In genomic region chr15:43777293-43777819, GRCh38 we compare ENCODE assay signal across 1 cellular context.
A peak's percentile ranks its signal among the peaks of the same experiment; 100 is the strongest.
TF ChIP-seq lines count a peak whose summit lies in the region.

No MANE protein-coding gene starts in this region.

TF ChIP-seq in HepG2, 621 proteins besides CTCF, POLR2A, EP300 and RAD21 (continued from another document and continues in another):
- TF ChIP-seq, protein P1, sequence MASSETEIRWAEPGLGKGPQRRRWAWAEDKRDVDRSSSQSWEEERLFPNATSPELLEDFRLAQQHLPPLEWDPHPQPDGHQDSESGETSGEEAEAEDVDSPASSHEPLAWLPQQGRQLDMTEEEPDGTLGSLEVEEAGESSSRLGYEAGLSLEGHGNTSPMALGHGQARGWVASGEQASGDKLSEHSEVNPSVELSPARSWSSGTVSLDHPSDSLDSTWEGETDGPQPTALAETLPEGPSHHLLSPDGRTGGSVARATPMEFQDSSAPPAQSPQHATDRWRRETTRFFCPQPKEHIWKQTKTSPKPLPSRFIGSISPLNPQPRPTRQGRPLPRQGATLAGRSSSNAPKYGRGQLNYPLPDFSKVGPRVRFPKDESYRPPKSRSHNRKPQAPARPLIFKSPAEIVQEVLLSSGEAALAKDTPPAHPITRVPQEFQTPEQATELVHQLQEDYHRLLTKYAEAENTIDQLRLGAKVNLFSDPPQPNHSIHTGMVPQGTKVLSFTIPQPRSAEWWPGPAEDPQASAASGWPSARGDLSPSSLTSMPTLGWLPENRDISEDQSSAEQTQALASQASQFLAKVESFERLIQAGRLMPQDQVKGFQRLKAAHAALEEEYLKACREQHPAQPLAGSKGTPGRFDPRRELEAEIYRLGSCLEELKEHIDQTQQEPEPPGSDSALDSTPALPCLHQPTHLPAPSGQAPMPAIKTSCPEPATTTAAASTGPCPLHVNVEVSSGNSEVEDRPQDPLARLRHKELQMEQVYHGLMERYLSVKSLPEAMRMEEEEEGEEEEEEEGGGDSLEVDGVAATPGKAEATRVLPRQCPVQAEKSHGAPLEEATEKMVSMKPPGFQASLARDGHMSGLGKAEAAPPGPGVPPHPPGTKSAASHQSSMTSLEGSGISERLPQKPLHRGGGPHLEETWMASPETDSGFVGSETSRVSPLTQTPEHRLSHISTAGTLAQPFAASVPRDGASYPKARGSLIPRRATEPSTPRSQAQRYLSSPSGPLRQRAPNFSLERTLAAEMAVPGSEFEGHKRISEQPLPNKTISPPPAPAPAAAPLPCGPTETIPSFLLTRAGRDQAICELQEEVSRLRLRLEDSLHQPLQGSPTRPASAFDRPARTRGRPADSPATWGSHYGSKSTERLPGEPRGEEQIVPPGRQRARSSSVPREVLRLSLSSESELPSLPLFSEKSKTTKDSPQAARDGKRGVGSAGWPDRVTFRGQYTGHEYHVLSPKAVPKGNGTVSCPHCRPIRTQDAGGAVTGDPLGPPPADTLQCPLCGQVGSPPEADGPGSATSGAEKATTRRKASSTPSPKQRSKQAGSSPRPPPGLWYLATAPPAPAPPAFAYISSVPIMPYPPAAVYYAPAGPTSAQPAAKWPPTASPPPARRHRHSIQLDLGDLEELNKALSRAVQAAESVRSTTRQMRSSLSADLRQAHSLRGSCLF (CRISPR knock-in tag; IDR thresholded peaks at IDR 0.05; ENCODE audit: borderline replicate concordance): no peak
- TF ChIP-seq YY1 (IDR thresholded peaks at IDR 0.05; ENCODE audit: insufficient read depth, insufficient replicate concordance, low read depth, low read length) (no peak), ZNF567 (CRISPR knock-in tag; IDR thresholded peaks at IDR 0.05; ENCODE audit: borderline replicate concordance) (no peak), MBD4 (IDR thresholded peaks at IDR 0.05; ENCODE audit: borderline replicate concordance, low read length) (no peak), FOXJ3 (CRISPR knock-in tag; IDR thresholded peaks at IDR 0.05; ENCODE audit: borderline replicate concordance) (peak; percentile 44; the same call in 1 of the 2 replicates), TEAD3 (CRISPR knock-in tag; optimal IDR thresholded peaks at IDR 0.05; ENCODE audit: borderline replicate concordance) (peak; percentile 69), ZNF766 (CRISPR knock-in tag; IDR thresholded peaks at IDR 0.05; ENCODE audit: borderline replicate concordance) (no peak), RBM39 (IDR thresholded peaks at IDR 0.05; ENCODE audit: low read depth, low read length, poor library complexity, severe bottlenecking) (peak; percentile 53), MAFG (CRISPR knock-in tag; IDR thresholded peaks at IDR 0.05) (no peak), ZSCAN25 (CRISPR knock-in tag; IDR thresholded peaks at IDR 0.05) (peak; percentile 11; the same call in 1 of the 2 replicates), SPEN (CRISPR knock-in tag; IDR thresholded peaks at IDR 0.05; ENCODE audit: low read depth) (peak; percentile 58; the same call in 1 of the 2 replicates), ASH2L (IDR thresholded peaks at IDR 0.05; ENCODE audit: insufficient read length, low read depth, low read length) (peak; percentile 64), RFXAP (CRISPR knock-in tag; IDR thresholded peaks at IDR 0.05; ENCODE audit: borderline replicate concordance) (peak; percentile 52; the same call in 1 of the 2 replicates), LCORL (IDR thresholded peaks at IDR 0.05) (no peak), LCORL (CRISPR knock-in tag; IDR thresholded peaks at IDR 0.05) (peak; percentile 46; the same call in 1 of the 2 replicates), GTF2F1 (IDR thresholded peaks at IDR 0.05; ENCODE audit: low read length) (no peak), PRDM4 (CRISPR knock-in tag; IDR thresholded peaks at IDR 0.05; ENCODE audit: borderline replicate concordance) (no peak), PRMT3 (CRISPR knock-in tag; IDR thresholded peaks at IDR 0.05; ENCODE audit: borderline replicate concordance, low read depth) (no peak), IKZF5 (CRISPR knock-in tag; IDR thresholded peaks at IDR 0.05) (no peak), SNAPC5 (CRISPR knock-in tag; IDR thresholded peaks at IDR 0.05; ENCODE audit: borderline replicate concordance) (no peak), ZBTB43 (CRISPR knock-in tag; conservative IDR thresholded peaks at IDR 0.05) (no peak), ZNF713 (CRISPR knock-in tag; IDR thresholded peaks at IDR 0.05) (no peak), NCOA1 (CRISPR knock-in tag; IDR thresholded peaks at IDR 0.05) (no peak), CEBPB (IDR thresholded peaks at IDR 0.05; ENCODE audit: borderline replicate concordance, low read depth, low read length) (no peak), HOXA5 (CRISPR knock-in tag; IDR thresholded peaks at IDR 0.05) (no peak), PPARG (CRISPR knock-in tag; conservative IDR thresholded peaks at IDR 0.05) (no peak), GTF3A (CRISPR knock-in tag; conservative IDR thresholded peaks at IDR 0.05) (0 out of 2 replicates have a peak, but pooled peaks have one; percentile 63), RELA (CRISPR knock-in tag; IDR thresholded peaks at IDR 0.05) (no peak), MIER3 (CRISPR knock-in tag; IDR thresholded peaks at IDR 0.05; ENCODE audit: borderline replicate concordance) (peak; percentile 71; the same call in 1 of the 2 replicates), ONECUT2 (CRISPR knock-in tag; IDR thresholded peaks at IDR 0.05) (no peak), ZIK1 (CRISPR knock-in tag; IDR thresholded peaks at IDR 0.05; ENCODE audit: borderline replicate concordance, low read depth) (no peak; the same call in 1 of the 2 replicates)
- TF ChIP-seq, protein P2, sequence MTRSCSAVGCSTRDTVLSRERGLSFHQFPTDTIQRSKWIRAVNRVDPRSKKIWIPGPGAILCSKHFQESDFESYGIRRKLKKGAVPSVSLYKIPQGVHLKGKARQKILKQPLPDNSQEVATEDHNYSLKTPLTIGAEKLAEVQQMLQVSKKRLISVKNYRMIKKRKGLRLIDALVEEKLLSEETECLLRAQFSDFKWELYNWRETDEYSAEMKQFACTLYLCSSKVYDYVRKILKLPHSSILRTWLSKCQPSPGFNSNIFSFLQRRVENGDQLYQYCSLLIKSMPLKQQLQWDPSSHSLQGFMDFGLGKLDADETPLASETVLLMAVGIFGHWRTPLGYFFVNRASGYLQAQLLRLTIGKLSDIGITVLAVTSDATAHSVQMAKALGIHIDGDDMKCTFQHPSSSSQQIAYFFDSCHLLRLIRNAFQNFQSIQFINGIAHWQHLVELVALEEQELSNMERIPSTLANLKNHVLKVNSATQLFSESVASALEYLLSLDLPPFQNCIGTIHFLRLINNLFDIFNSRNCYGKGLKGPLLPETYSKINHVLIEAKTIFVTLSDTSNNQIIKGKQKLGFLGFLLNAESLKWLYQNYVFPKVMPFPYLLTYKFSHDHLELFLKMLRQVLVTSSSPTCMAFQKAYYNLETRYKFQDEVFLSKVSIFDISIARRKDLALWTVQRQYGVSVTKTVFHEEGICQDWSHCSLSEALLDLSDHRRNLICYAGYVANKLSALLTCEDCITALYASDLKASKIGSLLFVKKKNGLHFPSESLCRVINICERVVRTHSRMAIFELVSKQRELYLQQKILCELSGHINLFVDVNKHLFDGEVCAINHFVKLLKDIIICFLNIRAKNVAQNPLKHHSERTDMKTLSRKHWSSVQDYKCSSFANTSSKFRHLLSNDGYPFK (CRISPR knock-in tag; IDR thresholded peaks at IDR 0.05; ENCODE audit: borderline replicate concordance): no peak; the same call in 1 of the 2 replicates
- TF ChIP-seq, protein P3, sequence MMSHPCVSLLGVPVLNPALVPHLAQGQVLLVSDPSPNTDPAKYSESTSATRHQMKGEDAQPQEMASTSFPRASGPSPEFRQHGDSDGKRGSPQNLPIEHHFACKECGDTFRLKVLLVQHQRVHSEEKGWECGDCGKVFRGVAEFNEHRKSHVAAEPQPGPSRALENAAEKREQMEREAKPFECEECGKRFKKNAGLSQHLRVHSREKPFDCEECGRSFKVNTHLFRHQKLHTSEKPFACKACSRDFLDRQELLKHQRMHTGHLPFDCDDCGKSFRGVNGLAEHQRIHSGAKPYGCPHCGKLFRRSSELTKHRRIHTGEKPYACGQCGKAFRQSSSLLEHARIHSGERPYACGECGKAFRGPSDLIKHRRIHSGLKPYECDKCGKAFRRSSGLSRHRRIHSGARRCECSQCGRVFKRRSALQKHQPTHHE (CRISPR knock-in tag; IDR thresholded peaks at IDR 0.05; ENCODE audit: borderline replicate concordance): no peak
- TF ChIP-seq, protein P4, sequence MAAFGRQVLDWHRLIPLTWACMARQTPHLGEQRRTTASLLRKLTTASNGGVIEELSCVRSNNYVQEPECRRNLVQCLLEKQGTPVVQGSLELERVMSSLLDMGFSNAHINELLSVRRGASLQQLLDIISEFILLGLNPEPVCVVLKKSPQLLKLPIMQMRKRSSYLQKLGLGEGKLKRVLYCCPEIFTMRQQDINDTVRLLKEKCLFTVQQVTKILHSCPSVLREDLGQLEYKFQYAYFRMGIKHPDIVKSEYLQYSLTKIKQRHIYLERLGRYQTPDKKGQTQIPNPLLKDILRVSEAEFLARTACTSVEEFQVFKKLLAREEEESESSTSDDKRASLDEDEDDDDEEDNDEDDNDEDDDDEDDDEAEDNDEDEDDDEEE (CRISPR knock-in tag; IDR thresholded peaks at IDR 0.05): peak; percentile 25; the same call in 1 of the 2 replicates
- TF ChIP-seq, protein P5, sequence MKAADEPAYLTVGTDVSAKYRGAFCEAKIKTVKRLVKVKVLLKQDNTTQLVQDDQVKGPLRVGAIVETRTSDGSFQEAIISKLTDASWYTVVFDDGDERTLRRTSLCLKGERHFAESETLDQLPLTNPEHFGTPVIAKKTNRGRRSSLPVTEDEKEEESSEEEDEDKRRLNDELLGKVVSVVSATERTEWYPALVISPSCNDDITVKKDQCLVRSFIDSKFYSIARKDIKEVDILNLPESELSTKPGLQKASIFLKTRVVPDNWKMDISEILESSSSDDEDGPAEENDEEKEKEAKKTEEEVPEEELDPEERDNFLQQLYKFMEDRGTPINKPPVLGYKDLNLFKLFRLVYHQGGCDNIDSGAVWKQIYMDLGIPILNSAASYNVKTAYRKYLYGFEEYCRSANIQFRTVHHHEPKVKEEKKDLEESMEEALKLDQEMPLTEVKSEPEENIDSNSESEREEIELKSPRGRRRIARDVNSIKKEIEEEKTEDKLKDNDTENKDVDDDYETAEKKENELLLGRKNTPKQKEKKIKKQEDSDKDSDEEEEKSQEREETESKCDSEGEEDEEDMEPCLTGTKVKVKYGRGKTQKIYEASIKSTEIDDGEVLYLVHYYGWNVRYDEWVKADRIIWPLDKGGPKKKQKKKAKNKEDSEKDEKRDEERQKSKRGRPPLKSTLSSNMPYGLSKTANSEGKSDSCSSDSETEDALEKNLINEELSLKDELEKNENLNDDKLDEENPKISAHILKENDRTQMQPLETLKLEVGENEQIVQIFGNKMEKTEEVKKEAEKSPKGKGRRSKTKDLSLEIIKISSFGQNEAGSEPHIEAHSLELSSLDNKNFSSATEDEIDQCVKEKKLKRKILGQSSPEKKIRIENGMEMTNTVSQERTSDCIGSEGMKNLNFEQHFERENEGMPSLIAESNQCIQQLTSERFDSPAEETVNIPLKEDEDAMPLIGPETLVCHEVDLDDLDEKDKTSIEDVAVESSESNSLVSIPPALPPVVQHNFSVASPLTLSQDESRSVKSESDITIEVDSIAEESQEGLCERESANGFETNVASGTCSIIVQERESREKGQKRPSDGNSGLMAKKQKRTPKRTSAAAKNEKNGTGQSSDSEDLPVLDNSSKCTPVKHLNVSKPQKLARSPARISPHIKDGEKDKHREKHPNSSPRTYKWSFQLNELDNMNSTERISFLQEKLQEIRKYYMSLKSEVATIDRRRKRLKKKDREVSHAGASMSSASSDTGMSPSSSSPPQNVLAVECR (CRISPR knock-in tag; IDR thresholded peaks at IDR 0.05; ENCODE audit: borderline replicate concordance): peak; percentile 78
- TF ChIP-seq, protein P6, sequence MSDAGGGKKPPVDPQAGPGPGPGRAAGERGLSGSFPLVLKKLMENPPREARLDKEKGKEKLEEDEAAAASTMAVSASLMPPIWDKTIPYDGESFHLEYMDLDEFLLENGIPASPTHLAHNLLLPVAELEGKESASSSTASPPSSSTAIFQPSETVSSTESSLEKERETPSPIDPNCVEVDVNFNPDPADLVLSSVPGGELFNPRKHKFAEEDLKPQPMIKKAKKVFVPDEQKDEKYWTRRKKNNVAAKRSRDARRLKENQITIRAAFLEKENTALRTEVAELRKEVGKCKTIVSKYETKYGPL (CRISPR knock-in tag; IDR thresholded peaks at IDR 0.05): no peak
